Comparison of ENCODE assay signal across 31 cellular contexts in the genomic region with DNA sequence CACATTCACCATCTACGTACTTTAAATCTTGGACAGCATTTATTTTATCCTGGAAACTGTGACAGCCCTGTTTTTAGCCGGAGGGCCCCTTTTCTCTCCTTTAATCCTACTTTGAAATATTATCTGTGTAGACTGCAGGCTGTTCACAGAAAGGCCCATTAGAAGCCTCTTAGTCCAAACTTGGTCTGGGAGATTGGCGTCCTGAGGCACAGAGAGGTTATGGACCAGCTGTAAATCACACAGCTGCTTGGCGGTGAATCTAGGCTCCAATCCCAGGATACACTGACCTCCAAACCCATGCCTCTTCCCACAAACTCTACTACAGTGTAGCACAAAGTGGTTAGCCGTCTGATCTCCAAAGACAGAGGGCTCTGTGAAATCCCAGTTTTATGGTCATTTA. TPM values are rescaled to one million over a fixed set of nuclear protein-coding genes. Genes with fewer than 3 reads are reported as not detected.
"Had no signal": no experiment of that assay in that cellular context is flagged by ENCODE, and none has a peak within 500 bp of the region (broad histone marks: within the 10 kb centered on the region; RNA-seq: fewer than 3 reads in every experiment).

No MANE protein-coding gene starts in this region.

- H3K27ac ChIP-seq: cardiac muscle cell, KMS-11, PC-9, RWPE1, VCaP had no signal

- FAIRE-seq: RCC 7860 had no signal

- H3K36me3 Mint-ChIP-seq: activated naive CD8-positive, alpha-beta T cell treated with anti-CD3 and anti-CD28 coated beads for 36 hours had no signal

- H3K27ac Mint-ChIP-seq: activated B cell treated with CpG ODN at 0.5 μM for 24 hours; activated CD4-positive, alpha-beta memory T cell treated with anti-CD3 and anti-CD28 coated beads, Interleukin-2, amount 10 ng/mL, durations not matched to agents 7 days and 5 days; activated naive CD8-positive, alpha-beta T cell treated with anti-CD3 and anti-CD28 coated beads for 36 hours; activated T-cell treated with anti-CD3 and anti-CD28 coated beads, Interleukin-2, amount 50 U/mL, for 24 hours had no signal

- H3K36me3 ChIP-seq: cardiac muscle cell had no signal

- H3K4me3 Mint-ChIP-seq: activated B cell treated with CpG ODN at 0.5 μM for 24 hours; activated CD4-positive, alpha-beta memory T cell treated with anti-CD3 and anti-CD28 coated beads, Interleukin-2, amount 10 ng/mL, durations not matched to agents 7 days and 5 days; activated naive CD8-positive, alpha-beta T cell treated with anti-CD3 and anti-CD28 coated beads for 36 hours; activated T-cell treated with anti-CD3 and anti-CD28 coated beads, Interleukin-2, amount 50 U/mL, for 24 hours had no signal

- DNase-seq: activated B cell treated with CpG ODN at 0.5 μM for 24 hours; activated CD4-positive, alpha-beta memory T cell treated with anti-CD3 and anti-CD28 coated beads, Interleukin-2, amount 10 ng/mL, durations not matched to agents 7 days and 5 days; activated CD4-positive, alpha-beta T cell treated with anti-CD3 and anti-CD28 coated beads for 4 hours; activated CD4-positive, CD25-positive, alpha-beta regulatory T cell treated with anti-CD3 and anti-CD28 coated beads, Interleukin-2, amount 50 U/mL, for 72 hours; activated naive CD4-positive, alpha-beta T cell; activated naive CD4-positive, alpha-beta T cell treated with anti-CD3 and anti-CD28 coated beads, Interleukin-2, amount 50 U/mL, for 16 hours; activated naive CD8-positive, alpha-beta T cell treated with anti-CD3 and anti-CD28 coated beads for 36 hours; activated T-cell treated with anti-CD3 and anti-CD28 coated beads, Interleukin-2, amount 50 U/mL, for 24 hours; amniotic stem cell; aorta; MM.1S; MV-4-11; NCI-H1092; NCI-H1436 treated with DMSO at 0.1 percent for 48 hours; NCI-H1694 treated with DMSO at 0.1 percent for 48 hours; NCI-H2029; NCI-H345; NCI-H524 treated with DMSO at 0.1 percent for 48 hours; PC-9; SIG-M5; SW 1271; T-helper 1 cell; T-helper 2 cell; T-helper 9 cell had no signal

- H3K9ac ChIP-seq: KMS-11 had no signal

- H2AFZ ChIP-seq: PC-9 had no signal

- H3K9me3 Mint-ChIP-seq: activated B cell treated with CpG ODN at 0.5 μM for 24 hours; activated CD4-positive, alpha-beta memory T cell treated with anti-CD3 and anti-CD28 coated beads, Interleukin-2, amount 10 ng/mL, durations not matched to agents 7 days and 5 days; activated naive CD8-positive, alpha-beta T cell treated with anti-CD3 and anti-CD28 coated beads for 36 hours; activated T-cell treated with anti-CD3 and anti-CD28 coated beads, Interleukin-2, amount 50 U/mL, for 24 hours had no signal

- H3K4me1 Mint-ChIP-seq: activated B cell treated with CpG ODN at 0.5 μM for 24 hours; activated CD4-positive, alpha-beta memory T cell treated with anti-CD3 and anti-CD28 coated beads, Interleukin-2, amount 10 ng/mL, durations not matched to agents 7 days and 5 days; activated naive CD8-positive, alpha-beta T cell treated with anti-CD3 and anti-CD28 coated beads for 36 hours had no signal

- H3K4me2 ChIP-seq: KMS-11, PC-9 had no signal

- H3K4me3 ChIP-seq: cardiac muscle cell, PC-9 had no signal

- ATAC-seq: Right ventricle myocardium inferior had no signal

RNA-seq across cellular contexts. Expression of gene KANK4, which starts 4.3 kb away (rescaled TPM):
- total RNA-seq: activated B cell treated with CpG ODN at 0.5 μM for 24 hours; activated CD4-positive, alpha-beta memory T cell treated with anti-CD3 and anti-CD28 coated beads, Interleukin-2, amount 10 ng/mL, durations not matched to agents 7 days and 5 days; activated CD8-positive, alpha-beta memory T cell treated with anti-CD3 and anti-CD28 coated beads for 36 hours; activated naive CD8-positive, alpha-beta T cell treated with anti-CD3 and anti-CD28 coated beads for 36 hours had no signal
